In genomic region chr1:2300851-2301606, GRCh38 we compare ENCODE assay signal across 8 cellular contexts.
DNase-seq lines count a peak whose midpoint lies in the region; ATAC-seq, FAIRE-seq and TF ChIP-seq lines count a peak whose summit lies in the region.

No MANE protein-coding gene starts in this region.

- H3K4me1 ChIP-seq in Peyer's patch (peaks cover 0 to 41% (median 27%) of the 10 kb centered on the region in 4 donors), right atrium auricular region (peaks cover 0 to 99% of the 10 kb centered on the region in 2 donors)

- H3K27ac ChIP-seq in Peyer's patch (peak overlapping the region; percentile 82 to 98 (median 87)), right atrium auricular region (peak overlapping the region; percentile 88 to 90)

- FAIRE-seq in GM12891 (lab: Jason Lieb, UNC): no peak

- peak overlapping the region; percentile 33 to 55 (median 36) for H3K4me3 ChIP-seq in Peyer's patch
- H3K4me3 ChIP-seq in right atrium auricular region: peak overlapping the region in 1 of 2 donors; percentile 41

- TF ChIP-seq POLR2A in GM12891 (IDR thresholded peaks at IDR 0.05; ENCODE audit: low read depth, low read length): no peak
- TF ChIP-seq POLR2A in Peyer's patch (IDR thresholded peaks at IDR 0.05): peak in 1 of 2 donors; percentile 19

- no peak for TF ChIP-seq CTCF in Peyer's patch (IDR thresholded peaks at IDR 0.05)
- no peak for TF ChIP-seq CTCF in right atrium auricular region (IDR thresholded peaks at IDR 0.05)

- CTCF ChIA-PET in HEK293T (lab: Yijun Ruan, JAX): no interaction called here

- DNase-seq in GM12891 (ENCODE audit: insufficient read length, low spot score) (peak; percentile 83), Peyer's patch (peak; percentile 71 to 97 (median 96)), right atrium auricular region (ENCODE audit: low spot score) (peak; percentile 92), NCI-H748 (lab: John Stamatoyannopoulos, UW; ENCODE audit: unreplicated experiment) (no peak), HEK293T (ENCODE audit: extremely low spot score) (no peak)
- peak; percentile 43 to 91 (median 72) for DNase-seq in activated naive CD4-positive, alpha-beta T cell (lab: John Stamatoyannopoulos, UW)
- peak; percentile 75 for DNase-seq in stimulated activated CD4-positive, alpha-beta T cell treated with anti-CD3 and anti-CD28 coated beads, Interleukin-4, amount 100 ng/mL, for 1 hour

- ATAC-seq in HG02678 (IDR thresholded peaks at IDR 0.05; ENCODE audit: unreplicated experiment): peak; percentile 48

- POLR2A ChIA-PET in HEK293T (lab: Yijun Ruan, JAX): no interaction called here

- H3K9me3 ChIP-seq in Peyer's patch (no peaks in the 10 kb centered on the region), right atrium auricular region (no peaks in the 10 kb centered on the region)

- peaks cover 0 to 30% (median 0%) of the 10 kb centered on the region in 3 donors for H3K36me3 ChIP-seq in Peyer's patch
- H3K36me3 ChIP-seq in right atrium auricular region: peaks cover 28% of the 10 kb centered on the region

- H3K27me3 ChIP-seq in Peyer's patch (no peaks in the 10 kb centered on the region), right atrium auricular region (no peaks in the 10 kb centered on the region)

TF ChIP-seq in GM12891, 5 proteins besides CTCF, POLR2A, EP300 and RAD21:
- TF ChIP-seq SPI1 (IDR thresholded peaks at IDR 0.05; ENCODE audit: low read depth, low read length) (peak; percentile 82), POLR2AphosphoS5 (IDR thresholded peaks at IDR 0.05; ENCODE audit: low read depth, low read length) (no peak)

TF ChIP-seq in HEK293T, 16 proteins besides CTCF, POLR2A, EP300 and RAD21:
- TF ChIP-seq SUZ12 (IDR thresholded peaks at IDR 0.05) (no peak), HDGF (IDR thresholded peaks at IDR 0.05; ENCODE audit: borderline replicate concordance) (no peak), CTBP1 (IDR thresholded peaks at IDR 0.05; ENCODE audit: borderline replicate concordance) (no peak), ELF4 (IDR thresholded peaks at IDR 0.05) (no peak)

Comparison
In these comparisons a context has a peak if more than half of its experiments do, and no peak if none do; other contexts are left out.
1. DNase-seq: peak in GM12891 (single experiment), Peyer's patch (3 of 3), activated naive CD4-positive, alpha-beta T cell (4 of 4), right atrium auricular region (single experiment) and stimulated activated CD4-positive, alpha-beta T cell treated with anti-CD3 and anti-CD28 coated beads, Interleukin-4, amount 100 ng/mL, for 1 hour (single experiment); none in NCI-H748 (single experiment) and HEK293T (single experiment).